28 cellular contexts compared by ENCODE assay signal in the genomic region with DNA sequence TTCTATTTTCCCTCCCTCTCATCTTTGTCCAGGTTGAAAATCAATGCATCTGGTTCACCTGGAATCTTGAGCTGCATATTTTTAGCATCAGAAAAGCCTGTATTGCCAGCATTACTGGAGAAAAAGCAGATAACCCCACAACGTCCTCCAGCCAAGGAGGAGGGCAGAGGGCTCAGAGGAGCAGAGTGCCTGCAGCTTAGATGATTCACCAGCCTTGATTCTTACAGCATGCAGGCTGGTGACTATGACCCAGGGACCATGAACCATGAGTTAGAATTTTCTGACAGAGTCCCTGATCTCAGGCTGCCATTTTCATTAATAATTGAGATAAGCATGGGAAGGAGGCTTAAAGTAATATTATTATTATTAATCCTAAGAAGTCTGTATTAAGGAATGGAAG.
"Had no signal": no experiment of that assay in that cellular context is flagged by ENCODE, and none has a peak within 500 bp of the region (broad histone marks: within the 10 kb centered on the region; RNA-seq: fewer than 3 reads in every experiment).

No MANE protein-coding gene starts in this region.

- H3K9me3 ChIP-seq: left lung, lower lobe of right lung, mucosa of descending colon, sigmoid colon, stomach, thyroid gland, upper lobe of right lung had no signal

- H3K27ac ChIP-seq: brain microvascular endothelial cell, coronary artery, dorsolateral prefrontal cortex, left lung, lower lobe of right lung, sigmoid colon, stomach, thyroid gland, upper lobe of right lung, VCaP had no signal

- H3K36me3 ChIP-seq: brain microvascular endothelial cell, left lung, lower lobe of right lung, sigmoid colon, stomach, thyroid gland, upper lobe of right lung had no signal

- DNase-seq: activated CD4-positive, alpha-beta memory T cell treated with anti-CD3 and anti-CD28 coated beads, Interleukin-2, amount 10 ng/mL, durations not matched to agents 7 days and 5 days; activated CD4-positive, alpha-beta T cell treated with anti-CD3 and anti-CD28 coated beads, Interleukin-2, amount 10 ng/mL, durations not matched to agents 24 days and 14 days; activated CD8-positive, alpha-beta memory T cell treated with anti-CD3 and anti-CD28 coated beads, Interleukin-2, amount 50 U/mL, for 48 hours; activated gamma-delta T cell; activated naive CD4-positive, alpha-beta T cell treated with anti-CD3 and anti-CD28 coated beads, Interleukin-2, amount 10 ng/mL, durations not matched to agents 7 days and 5 days; activated naive CD8-positive, alpha-beta T cell treated with anti-CD3 and anti-CD28 coated beads, Interleukin-2, amount 10 ng/mL, durations not matched to agents 7 days and 5 days; activated T-cell treated with anti-CD3 and anti-CD28 coated beads, Interleukin-2, amount 50 U/mL, for 24 hours; amniotic stem cell; brain microvascular endothelial cell; dorsolateral prefrontal cortex; effector memory CD4-positive, alpha-beta T cell; erythroblast; head of caudate nucleus; hypothalamus; kidney glomerular epithelial cell; left lung; lower lobe of right lung; mucosa of descending colon; sigmoid colon; stimulated activated CD4-positive, alpha-beta T cell treated with anti-CD3 and anti-CD28 coated beads, Interleukin-15, amount 100 ng/mL, for 24 hours; stimulated activated CD4-positive, alpha-beta T cell treated with anti-CD3 and anti-CD28 coated beads, Interleukin-2, amount 100 ng/mL, for 24 hours; stimulated activated naive B cell treated with anti-CD40 and anti-IgM and Interleukin-4, amounts not matched to agents 10 μg/mL and 1 μg/mL and 100 μg/mL, for 72 hours; stomach; T-helper 9 cell; thyroid gland; upper lobe of right lung had no signal

- H3K4me3 ChIP-seq: coronary artery, dorsolateral prefrontal cortex, left lung, lower lobe of right lung, mucosa of descending colon, sigmoid colon, stomach, thyroid gland, upper lobe of right lung had no signal

- H3K4me1 ChIP-seq: left lung, lower lobe of right lung, sigmoid colon, stomach, upper lobe of right lung had no signal

- H3K27me3 ChIP-seq: brain microvascular endothelial cell, dorsolateral prefrontal cortex, left lung, sigmoid colon, stomach, thyroid gland, upper lobe of right lung had no signal
